8 cellular contexts compared by ENCODE assay signal in genomic region chr22:38756631-38757463, GRCh38. TPM values are rescaled to one million over a fixed set of nuclear protein-coding genes. Genes with fewer than 3 reads are reported as not detected.
DNase-seq lines count a peak whose midpoint lies in the region; ATAC-seq and TF ChIP-seq lines count a peak whose summit lies in the region.

No MANE protein-coding gene starts in this region.

- H3K36me3 ChIP-seq in A673 (ENCODE audit: insufficient read depth, low read length, poor library complexity, severe bottlenecking) (peaks cover 23% of the 10 kb centered on the region), H7 (replicated peaks; ENCODE audit: control insufficient read depth, insufficient read depth, low read length) (no peaks in the 10 kb centered on the region), hepatocyte (replicated peaks; ENCODE audit: insufficient read depth, low read depth) (no peaks in the 10 kb centered on the region), stomach smooth muscle (ENCODE audit: control insufficient read depth in 2 of 2, insufficient read depth in 2 of 2, low read length in 2 of 2) (peaks cover 5 to 10% of the 10 kb centered on the region in 2 donors)

- no peak for ATAC-seq in activated CD8-positive, alpha-beta T cell treated with anti-CD3 and anti-CD28 coated beads, Interleukin-2, amount 10 ng/mL, durations not matched to agents 7 days and 5 days

- H3K27me3 Mint-ChIP-seq in activated CD8-positive, alpha-beta T cell treated with anti-CD3 and anti-CD28 coated beads, Interleukin-2, amount 10 ng/mL, durations not matched to agents 7 days and 5 days (ENCODE audit: low read depth), result no peaks in the 10 kb centered on the region

- peak overlapping the region; percentile 88 for H2AFZ ChIP-seq in hepatocyte

- H3K9me3 ChIP-seq in A673 (ENCODE audit: low read depth, low read length, poor library complexity, severe bottlenecking) (no peaks in the 10 kb centered on the region), hepatocyte (ENCODE audit: low read depth) (no peaks in the 10 kb centered on the region), stomach smooth muscle (ENCODE audit: control insufficient read depth in 2 of 2, low read length in 2 of 2) (no peaks in the 10 kb centered on the region)

- no peaks in the 10 kb centered on the region for H4K20me1 ChIP-seq in hepatocyte (ENCODE audit: insufficient read depth, poor library complexity, severe bottlenecking)

- CTCF ChIA-PET in A673 (lab: Charles Lee), result interaction anchor here (0.9 kb wide), 1 partner anchor 12 kb away, joined by 7 read pairs; no protein-coding TSS in a partner anchor
- CTCF ChIA-PET in activated CD8-positive, alpha-beta T cell treated with anti-CD3 and anti-CD28 coated beads, Interleukin-2, amount 10 ng/mL, durations not matched to agents 7 days and 5 days (lab: Charles Lee), result interaction anchor here (0.8 to 2.0 kb wide), 5 partner anchors 9 to 115 kb away, joined by 3 to 11 read pairs (median 6); partner anchors contain the start of gene CBX6

- WGBS in hepatocyte (ENCODE audit: low lambda C conversion rate, missing lambda C conversion rate), result 61% methylated on average over 21 of the region's 21 CpGs

- no peaks in the 10 kb centered on the region for H3K9me2 ChIP-seq in hepatocyte (replicated peaks; ENCODE audit: insufficient read depth)

- H3K36me3 Mint-ChIP-seq in activated CD8-positive, alpha-beta T cell treated with anti-CD3 and anti-CD28 coated beads, Interleukin-2, amount 10 ng/mL, durations not matched to agents 7 days and 5 days (ENCODE audit: low read depth), result peaks cover 51% of the 10 kb centered on the region

- H3K27ac Mint-ChIP-seq in activated CD8-positive, alpha-beta T cell treated with anti-CD3 and anti-CD28 coated beads, Interleukin-2, amount 10 ng/mL, durations not matched to agents 7 days and 5 days, result peak overlapping the region; percentile 95

- peaks cover 15% of the 10 kb centered on the region for H3K79me2 ChIP-seq in hepatocyte

- peak overlapping the region; percentile 97 for H3K4me3 Mint-ChIP-seq in activated CD8-positive, alpha-beta T cell treated with anti-CD3 and anti-CD28 coated beads, Interleukin-2, amount 10 ng/mL, durations not matched to agents 7 days and 5 days

- peaks cover 44% of the 10 kb centered on the region for H3K4me1 Mint-ChIP-seq in activated CD8-positive, alpha-beta T cell treated with anti-CD3 and anti-CD28 coated beads, Interleukin-2, amount 10 ng/mL, durations not matched to agents 7 days and 5 days (ENCODE audit: low read depth)

- H3K9me3 Mint-ChIP-seq in activated CD8-positive, alpha-beta T cell treated with anti-CD3 and anti-CD28 coated beads, Interleukin-2, amount 10 ng/mL, durations not matched to agents 7 days and 5 days (ENCODE audit: insufficient read depth), result no peaks in the 10 kb centered on the region

- POLR2A ChIA-PET in A673 (lab: Charles Lee; ENCODE audit: low non-redundant PET), result interaction anchor here (0.5 kb wide), 1 partner anchor 893 kb away, joined by 3 read pairs; no protein-coding TSS in a partner anchor
- POLR2A ChIA-PET in activated CD8-positive, alpha-beta T cell treated with anti-CD3 and anti-CD28 coated beads, Interleukin-2, amount 10 ng/mL, durations not matched to agents 7 days and 5 days (lab: Charles Lee), result interaction anchor here (0.8 to 15.1 kb wide), 6 partner anchors 21 to 563 kb away, joined by 3 to 307 read pairs (median 4); partner anchors contain the start of gene RPL3

- peak overlapping the region in 1 of 2 donors; percentile 44 for H3K9ac ChIP-seq in stomach smooth muscle (ENCODE audit: low read length in 2 of 2)

- BruUV-seq in A673 (replicated peaks; lab: Mats Ljungman, UMichigan), result no TSS peak

- no peak for DNase-seq in A673 (ENCODE audit: low spot score)
- DNase-seq in H7, result no peak
- peak; percentile 33 for DNase-seq in activated CD8-positive, alpha-beta T cell treated with anti-CD3 and anti-CD28 coated beads, Interleukin-2, amount 10 ng/mL, durations not matched to agents 7 days and 5 days
- DNase-seq in hepatocyte (ENCODE audit: low spot score), result no peak
- DNase-seq in GM03348 (ENCODE audit: low spot score), result no peak
- no peak for DNase-seq in D341Med (ENCODE audit: low spot score)
- no peak for DNase-seq in NCI-H345 treated with DMSO at 0.1 percent for 48 hours (lab: John Stamatoyannopoulos, UW; ENCODE audit: unreplicated experiment)

- peak overlapping the region; percentile 97 for H3K4me3 ChIP-seq in A673 (ENCODE audit: low read depth, low read length, poor library complexity, severe bottlenecking)
- H3K4me3 ChIP-seq in H7 (ENCODE audit: insufficient read depth, low read depth, low read length), result peak overlapping the region; percentile 84; the same call in 1 of the 2 replicates
- peak overlapping the region; percentile 91 for H3K4me3 ChIP-seq in hepatocyte
- peak overlapping the region; percentile 66 to 84 for H3K4me3 ChIP-seq in stomach smooth muscle (ENCODE audit: low read length in 2 of 2)

- H3K27me3 ChIP-seq in A673 (replicated peaks; ENCODE audit: insufficient read depth, low read depth, low read length, poor library complexity) (no peaks in the 10 kb centered on the region), H7 (ENCODE audit: control insufficient read depth, insufficient read depth, low read length) (peaks cover 2% of the 10 kb centered on the region), hepatocyte (no peaks in the 10 kb centered on the region), stomach smooth muscle (ENCODE audit: control insufficient read depth in 1 of 2, insufficient read depth in 2 of 2, low read length in 2 of 2) (no peaks in the 10 kb centered on the region)

- TF ChIP-seq CTCF in A673 (conservative IDR thresholded peaks at IDR 0.05; ENCODE audit: low read depth, low read length), result no peak
- TF ChIP-seq CTCF in hepatocyte (IDR thresholded peaks at IDR 0.05; ENCODE audit: poor library complexity), result no peak

- H3K4me2 ChIP-seq in hepatocyte, result peak overlapping the region; percentile 98

- H3K4me1 ChIP-seq in A673 (ENCODE audit: insufficient read depth, low read length, poor library complexity, severe bottlenecking) (peaks cover 51% of the 10 kb centered on the region), hepatocyte (ENCODE audit: insufficient read depth) (peaks cover 23% of the 10 kb centered on the region), stomach smooth muscle (ENCODE audit: control insufficient read depth, insufficient read depth, low read length) (peaks cover 29% of the 10 kb centered on the region)

- intact Hi-C loops in A673 (cut with micrococcal nuclease; ENCODE audit: unreplicated experiment), result no loop called here

- H3K27ac ChIP-seq in A673 (ENCODE audit: low read depth, low read length, poor library complexity, severe bottlenecking), result peak overlapping the region; percentile 93
- peak overlapping the region; percentile 77 for H3K27ac ChIP-seq in hepatocyte
- no peak overlapping the region for H3K27ac ChIP-seq in stomach smooth muscle (ENCODE audit: low read length)

RNA-seq across cellular contexts. Expression of gene SUN2, which starts 1.0 kb away (rescaled TPM):
- total RNA-seq in A673 (2021) (104 and 110 TPM in 2 replicates), hepatocyte (52.4 and 56.1 TPM in 2 replicates)
- 31.8 and 33.4 TPM in 2 replicates for total RNA-seq in H7 (2014; rRNA removed; shearing (Covaris generic))
- total RNA-seq in activated CD8-positive, alpha-beta T cell treated with anti-CD3 and anti-CD28 coated beads, Interleukin-2, amount 10 ng/mL, durations not matched to agents 7 days and 5 days, result 100 to 1,000 TPM; 481 to 482 TPM
- polyA plus RNA-seq in hepatocyte, result 55.9 and 70.8 TPM in 2 replicates

RNA-seq across cellular contexts. Expression of gene DNAL4, which starts 37.1 kb away (rescaled TPM):
- total RNA-seq in A673 (2021), result 51.7 and 59.1 TPM in 2 replicates
- 19.0 and 26.8 TPM in 2 replicates for total RNA-seq in H7 (2014; rRNA removed; shearing (Covaris generic))
- 1 to 10 TPM; 8.0 to 8.6 TPM for total RNA-seq in activated CD8-positive, alpha-beta T cell treated with anti-CD3 and anti-CD28 coated beads, Interleukin-2, amount 10 ng/mL, durations not matched to agents 7 days and 5 days
- 11.9 and 15.5 TPM in 2 replicates for total RNA-seq in hepatocyte
- 19.3 and 21.5 TPM in 2 replicates for polyA plus RNA-seq in hepatocyte

RNA-seq across cellular contexts. Expression of gene GTPBP1, which starts 51.1 kb away (rescaled TPM):
- total RNA-seq in A673 (2021) (88.2 and 96.2 TPM in 2 replicates), hepatocyte (26.0 and 36.8 TPM in 2 replicates)
- 71.4 and 92.1 TPM in 2 replicates for total RNA-seq in H7 (2014; rRNA removed; shearing (Covaris generic))
- 10 to 100 TPM; 71.8 to 73.9 TPM for total RNA-seq in activated CD8-positive, alpha-beta T cell treated with anti-CD3 and anti-CD28 coated beads, Interleukin-2, amount 10 ng/mL, durations not matched to agents 7 days and 5 days
- polyA plus RNA-seq in hepatocyte, result 28.6 and 30.8 TPM in 2 replicates

RNA-seq across cellular contexts. Expression of gene JOSD1, which starts 56.1 kb away (rescaled TPM):
- total RNA-seq in A673 (2021) (53.1 and 54.2 TPM in 2 replicates), hepatocyte (76.0 and 104 TPM in 2 replicates)
- 33.8 and 34.2 TPM in 2 replicates for total RNA-seq in H7 (2014; rRNA removed; shearing (Covaris generic))
- total RNA-seq in activated CD8-positive, alpha-beta T cell treated with anti-CD3 and anti-CD28 coated beads, Interleukin-2, amount 10 ng/mL, durations not matched to agents 7 days and 5 days, result 10 to 100 TPM; 60.0 to 63.7 TPM
- polyA plus RNA-seq in hepatocyte, result 15.8 and 18.6 TPM in 2 replicates
